In the genomic region with DNA sequence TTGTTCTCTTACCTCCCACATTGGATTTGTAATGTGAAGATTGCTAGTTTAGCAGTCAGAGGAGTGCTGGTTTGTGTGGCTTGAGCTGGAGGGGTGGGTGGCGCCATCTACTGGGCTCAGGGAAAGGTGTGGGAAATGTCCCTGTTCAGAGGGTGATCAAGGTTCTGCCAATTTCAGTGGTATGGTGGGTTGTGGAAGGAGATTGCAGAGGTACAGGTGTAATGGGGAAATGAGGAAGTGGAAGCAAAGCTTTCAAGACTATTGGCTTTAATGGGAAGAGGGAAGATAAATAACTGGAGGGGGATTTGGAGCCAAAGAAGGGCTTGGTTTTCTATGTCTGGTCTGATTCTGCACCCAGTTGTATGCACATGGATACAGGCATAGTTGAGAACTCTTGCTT, we compare ENCODE assay signal across 1 cellular context.
A peak's percentile ranks its signal among the peaks of the same experiment; 100 is the strongest.
TF ChIP-seq lines count a peak whose summit lies in the region.

No MANE protein-coding gene starts in this region.

TF ChIP-seq in K562, 482 proteins besides CTCF, POLR2A, EP300 and RAD21 (continued from another document):
- TF ChIP-seq ZBTB26 (CRISPR knock-in tag; IDR thresholded peaks at IDR 0.05) = 0 out of 2 replicates have a peak, but pooled peaks have one; percentile 11
- no peak for TF ChIP-seq KLF1 (tag; IDR thresholded peaks at IDR 0.05)
- TF ChIP-seq YY1 (IDR thresholded peaks at IDR 0.05; ENCODE audit: borderline replicate concordance in 1 of 3, control insufficient read depth in 1 of 3, extremely low read depth in 1 of 3, insufficient read depth in 3 of 3, insufficient read length in 1 of 3, insufficient replicate concordance in 2 of 3, low read depth in 1 of 3, low read length in 2 of 3) = no peak
- no peak for TF ChIP-seq HCFC1 (IDR thresholded peaks at IDR 0.05; ENCODE audit: low read depth, low read length)
- no peak for TF ChIP-seq TBL1XR1 (IDR thresholded peaks at IDR 0.05; ENCODE audit: low read length in 2 of 2)
- no peak for TF ChIP-seq ZNF586 (CRISPR knock-in tag; conservative IDR thresholded peaks at IDR 0.05)
- no peak for TF ChIP-seq TARDBP (IDR thresholded peaks at IDR 0.05)
- TF ChIP-seq, protein P1, sequence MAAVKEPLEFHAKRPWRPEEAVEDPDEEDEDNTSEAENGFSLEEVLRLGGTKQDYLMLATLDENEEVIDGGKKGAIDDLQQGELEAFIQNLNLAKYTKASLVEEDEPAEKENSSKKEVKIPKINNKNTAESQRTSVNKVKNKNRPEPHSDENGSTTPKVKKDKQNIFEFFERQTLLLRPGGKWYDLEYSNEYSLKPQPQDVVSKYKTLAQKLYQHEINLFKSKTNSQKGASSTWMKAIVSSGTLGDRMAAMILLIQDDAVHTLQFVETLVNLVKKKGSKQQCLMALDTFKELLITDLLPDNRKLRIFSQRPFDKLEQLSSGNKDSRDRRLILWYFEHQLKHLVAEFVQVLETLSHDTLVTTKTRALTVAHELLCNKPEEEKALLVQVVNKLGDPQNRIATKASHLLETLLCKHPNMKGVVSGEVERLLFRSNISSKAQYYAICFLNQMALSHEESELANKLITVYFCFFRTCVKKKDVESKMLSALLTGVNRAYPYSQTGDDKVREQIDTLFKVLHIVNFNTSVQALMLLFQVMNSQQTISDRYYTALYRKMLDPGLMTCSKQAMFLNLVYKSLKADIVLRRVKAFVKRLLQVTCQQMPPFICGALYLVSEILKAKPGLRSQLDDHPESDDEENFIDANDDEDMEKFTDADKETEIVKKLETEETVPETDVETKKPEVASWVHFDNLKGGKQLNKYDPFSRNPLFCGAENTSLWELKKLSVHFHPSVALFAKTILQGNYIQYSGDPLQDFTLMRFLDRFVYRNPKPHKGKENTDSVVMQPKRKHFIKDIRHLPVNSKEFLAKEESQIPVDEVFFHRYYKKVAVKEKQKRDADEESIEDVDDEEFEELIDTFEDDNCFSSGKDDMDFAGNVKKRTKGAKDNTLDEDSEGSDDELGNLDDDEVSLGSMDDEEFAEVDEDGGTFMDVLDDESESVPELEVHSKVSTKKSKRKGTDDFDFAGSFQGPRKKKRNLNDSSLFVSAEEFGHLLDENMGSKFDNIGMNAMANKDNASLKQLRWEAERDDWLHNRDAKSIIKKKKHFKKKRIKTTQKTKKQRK (IDR thresholded peaks at IDR 0.05; ENCODE audit: borderline replicate concordance, low read depth, low read length) = no peak
- TF ChIP-seq, protein P2, sequence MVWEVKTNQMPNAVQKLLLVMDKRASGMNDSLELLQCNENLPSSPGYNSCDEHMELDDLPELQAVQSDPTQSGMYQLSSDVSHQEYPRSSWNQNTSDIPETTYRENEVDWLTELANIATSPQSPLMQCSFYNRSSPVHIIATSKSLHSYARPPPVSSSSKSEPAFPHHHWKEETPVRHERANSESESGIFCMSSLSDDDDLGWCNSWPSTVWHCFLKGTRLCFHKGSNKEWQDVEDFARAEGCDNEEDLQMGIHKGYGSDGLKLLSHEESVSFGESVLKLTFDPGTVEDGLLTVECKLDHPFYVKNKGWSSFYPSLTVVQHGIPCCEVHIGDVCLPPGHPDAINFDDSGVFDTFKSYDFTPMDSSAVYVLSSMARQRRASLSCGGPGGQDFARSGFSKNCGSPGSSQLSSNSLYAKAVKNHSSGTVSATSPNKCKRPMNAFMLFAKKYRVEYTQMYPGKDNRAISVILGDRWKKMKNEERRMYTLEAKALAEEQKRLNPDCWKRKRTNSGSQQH (CRISPR knock-in tag; IDR thresholded peaks at IDR 0.05) = 0 out of 2 replicates have a peak, but pooled peaks have one; percentile 10
- TF ChIP-seq ZBTB43 (CRISPR knock-in tag; IDR thresholded peaks at IDR 0.05) = no peak
- TF ChIP-seq, protein P3, sequence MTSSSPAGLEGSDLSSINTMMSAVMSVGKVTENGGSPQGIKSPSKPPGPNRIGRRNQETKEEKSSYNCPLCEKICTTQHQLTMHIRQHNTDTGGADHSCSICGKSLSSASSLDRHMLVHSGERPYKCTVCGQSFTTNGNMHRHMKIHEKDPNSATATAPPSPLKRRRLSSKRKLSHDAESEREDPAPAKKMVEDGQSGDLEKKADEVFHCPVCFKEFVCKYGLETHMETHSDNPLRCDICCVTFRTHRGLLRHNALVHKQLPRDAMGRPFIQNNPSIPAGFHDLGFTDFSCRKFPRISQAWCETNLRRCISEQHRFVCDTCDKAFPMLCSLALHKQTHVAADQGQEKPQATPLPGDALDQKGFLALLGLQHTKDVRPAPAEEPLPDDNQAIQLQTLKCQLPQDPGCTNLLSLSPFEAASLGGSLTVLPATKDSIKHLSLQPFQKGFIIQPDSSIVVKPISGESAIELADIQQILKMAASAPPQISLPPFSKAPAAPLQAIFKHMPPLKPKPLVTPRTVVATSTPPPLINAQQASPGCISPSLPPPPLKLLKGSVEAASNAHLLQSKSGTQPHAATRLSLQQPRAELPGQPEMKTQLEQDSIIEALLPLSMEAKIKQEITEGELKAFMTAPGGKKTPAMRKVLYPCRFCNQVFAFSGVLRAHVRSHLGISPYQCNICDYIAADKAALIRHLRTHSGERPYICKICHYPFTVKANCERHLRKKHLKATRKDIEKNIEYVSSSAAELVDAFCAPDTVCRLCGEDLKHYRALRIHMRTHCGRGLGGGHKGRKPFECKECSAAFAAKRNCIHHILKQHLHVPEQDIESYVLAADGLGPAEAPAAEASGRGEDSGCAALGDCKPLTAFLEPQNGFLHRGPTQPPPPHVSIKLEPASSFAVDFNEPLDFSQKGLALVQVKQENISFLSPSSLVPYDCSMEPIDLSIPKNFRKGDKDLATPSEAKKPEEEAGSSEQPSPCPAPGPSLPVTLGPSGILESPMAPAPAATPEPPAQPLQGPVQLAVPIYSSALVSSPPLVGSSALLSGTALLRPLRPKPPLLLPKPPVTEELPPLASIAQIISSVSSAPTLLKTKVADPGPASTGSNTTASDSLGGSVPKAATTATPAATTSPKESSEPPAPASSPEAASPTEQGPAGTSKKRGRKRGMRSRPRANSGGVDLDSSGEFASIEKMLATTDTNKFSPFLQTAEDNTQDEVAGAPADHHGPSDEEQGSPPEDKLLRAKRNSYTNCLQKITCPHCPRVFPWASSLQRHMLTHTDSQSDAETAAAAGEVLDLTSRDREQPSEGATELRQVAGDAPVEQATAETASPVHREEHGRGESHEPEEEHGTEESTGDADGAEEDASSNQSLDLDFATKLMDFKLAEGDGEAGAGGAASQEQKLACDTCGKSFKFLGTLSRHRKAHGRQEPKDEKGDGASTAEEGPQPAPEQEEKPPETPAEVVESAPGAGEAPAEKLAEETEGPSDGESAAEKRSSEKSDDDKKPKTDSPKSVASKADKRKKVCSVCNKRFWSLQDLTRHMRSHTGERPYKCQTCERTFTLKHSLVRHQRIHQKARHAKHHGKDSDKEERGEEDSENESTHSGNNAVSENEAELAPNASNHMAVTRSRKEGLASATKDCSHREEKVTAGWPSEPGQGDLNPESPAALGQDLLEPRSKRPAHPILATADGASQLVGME (CRISPR knock-in tag; IDR thresholded peaks at IDR 0.05) = no peak
- peak; percentile 63; the same call in 1 of the 2 replicates for TF ChIP-seq SPI1 (IDR thresholded peaks at IDR 0.05; ENCODE audit: borderline replicate concordance, low read depth, low read length)
- TF ChIP-seq TEAD1 (CRISPR knock-in tag; IDR thresholded peaks at IDR 0.05) = no peak
- TF ChIP-seq ZNF766 (CRISPR knock-in tag; conservative IDR thresholded peaks at IDR 0.05) = no peak
